ENCODE assay signal across 28 cellular contexts in the genomic region with DNA sequence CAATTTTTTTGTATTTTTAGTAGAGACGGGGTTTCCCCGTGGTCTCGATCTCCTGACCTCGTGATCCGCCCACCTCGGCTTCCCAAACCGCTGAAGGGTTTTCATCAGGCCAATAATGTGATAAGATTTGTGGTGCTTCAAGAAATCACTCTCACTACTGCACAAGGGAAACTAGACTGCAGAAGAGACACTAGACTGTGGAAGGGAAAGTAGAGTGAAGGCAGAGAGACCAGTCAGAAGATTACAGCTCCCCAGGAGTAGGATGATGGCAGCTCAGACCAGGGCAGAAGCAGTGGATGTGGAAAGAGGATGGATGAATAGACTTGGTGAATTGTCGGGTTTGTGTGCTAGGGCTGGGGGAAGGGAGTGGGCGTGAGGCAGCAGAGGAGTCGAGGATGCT. TPM values are rescaled to one million over a fixed set of nuclear protein-coding genes. Genes with fewer than 3 reads are reported as not detected.
"Had no signal": no experiment of that assay in that cellular context is flagged by ENCODE, and none has a peak within 500 bp of the region (broad histone marks: within the 10 kb centered on the region; RNA-seq: fewer than 3 reads in every experiment).

No MANE protein-coding gene starts in this region.

- H3K27ac ChIP-seq: dorsolateral prefrontal cortex, heart left ventricle, neutrophil, psoas muscle, right lobe of liver, stomach, thoracic aorta, transverse colon had no signal

- H3K4me1 Mint-ChIP-seq: naive thymus-derived CD4-positive, alpha-beta T cell; nephron progenitor cell; stimulated activated memory B cell treated with anti-CD40 and anti-IgM and Interleukin-4, amounts not matched to agents 10 μg/mL and 1 μg/mL and 100 μg/mL, for 72 hours had no signal

- H3K4me3 Mint-ChIP-seq: naive thymus-derived CD4-positive, alpha-beta T cell; nephron progenitor cell; stimulated activated memory B cell treated with anti-CD40 and anti-IgM and Interleukin-4, amounts not matched to agents 10 μg/mL and 1 μg/mL and 100 μg/mL, for 72 hours had no signal

- H3K4me3 ChIP-seq: dorsolateral prefrontal cortex, heart left ventricle, psoas muscle, right lobe of liver, stomach, thoracic aorta, transverse colon had no signal

- DNase-seq: cortex of kidney; dorsolateral prefrontal cortex; effector CD8-positive, alpha-beta T cell; heart left ventricle; hippocampal formation; kidney glomerular epithelial cell; mesendoderm; naive thymus-derived CD4-positive, alpha-beta T cell; nephron progenitor cell; psoas muscle; retina; stimulated activated CD4-positive, alpha-beta T cell treated with anti-CD3 and anti-CD28 coated beads, Interleukin-4, amount 100 ng/mL, for 1 hour; stomach; substantia nigra; transverse colon had no signal

- H3K27me3 ChIP-seq: right lobe of liver had no signal

- H3K36me3 Mint-ChIP-seq: stimulated activated memory B cell treated with anti-CD40 and anti-IgM and Interleukin-4, amounts not matched to agents 10 μg/mL and 1 μg/mL and 100 μg/mL, for 72 hours had no signal

- H3K4me1 ChIP-seq: heart left ventricle, psoas muscle, right lobe of liver, stomach, transverse colon had no signal

- ATAC-seq: esophagus mucosa; heart left ventricle; naive thymus-derived CD4-positive, alpha-beta T cell; psoas muscle; right lobe of liver; stimulated activated memory B cell treated with anti-CD40 and anti-IgM and Interleukin-4, amounts not matched to agents 10 μg/mL and 1 μg/mL and 100 μg/mL, for 72 hours had no signal

- H3K36me3 ChIP-seq: heart left ventricle, neutrophil, right lobe of liver, stomach, thoracic aorta, transverse colon had no signal

- H3K27ac Mint-ChIP-seq: naive thymus-derived CD4-positive, alpha-beta T cell; nephron progenitor cell; stimulated activated memory B cell treated with anti-CD40 and anti-IgM and Interleukin-4, amounts not matched to agents 10 μg/mL and 1 μg/mL and 100 μg/mL, for 72 hours had no signal

- H3K9me3 ChIP-seq: neutrophil, right lobe of liver had no signal

RNA-seq across cellular contexts. Expression of a gene that starts 48.0 kb away (rescaled TPM):
- total RNA-seq: dorsolateral prefrontal cortex, esophagus mucosa, fibroblast of lung, frontal cortex, glomerular endothelial cell, heart left ventricle, liver, lung microvascular endothelial cell, mononuclear cell, osteoblast, psoas muscle, right lobe of liver, stomach, thoracic aorta, transverse colon, ureter had no signal
- polyA plus RNA-seq: fibroblast of lung; heart left ventricle; liver; naive thymus-derived CD4-positive, alpha-beta T cell; psoas muscle; stomach had no signal
